1 cellular context compared by ENCODE assay signal in genomic region chr16:69503244-69503643, GRCh38.
TF ChIP-seq lines count a peak whose summit lies in the region.

No MANE protein-coding gene starts in this region.

TF ChIP-seq in H1, 55 proteins besides CTCF, POLR2A, EP300 and RAD21 (continued from another document):
- TF ChIP-seq HDAC2 (IDR thresholded peaks at IDR 0.05; ENCODE audit: borderline replicate concordance in 1 of 2, low read depth in 2 of 2, low read length in 2 of 2) (no peak), EZH2 (IDR thresholded peaks at IDR 0.05; ENCODE audit: low read depth, low read length, severe bottlenecking) (no peak), CEBPB (IDR thresholded peaks at IDR 0.05; ENCODE audit: low read depth, low read length) (no peak)
